Comparison of ENCODE assay signal across 24 cellular contexts in the genomic region with DNA sequence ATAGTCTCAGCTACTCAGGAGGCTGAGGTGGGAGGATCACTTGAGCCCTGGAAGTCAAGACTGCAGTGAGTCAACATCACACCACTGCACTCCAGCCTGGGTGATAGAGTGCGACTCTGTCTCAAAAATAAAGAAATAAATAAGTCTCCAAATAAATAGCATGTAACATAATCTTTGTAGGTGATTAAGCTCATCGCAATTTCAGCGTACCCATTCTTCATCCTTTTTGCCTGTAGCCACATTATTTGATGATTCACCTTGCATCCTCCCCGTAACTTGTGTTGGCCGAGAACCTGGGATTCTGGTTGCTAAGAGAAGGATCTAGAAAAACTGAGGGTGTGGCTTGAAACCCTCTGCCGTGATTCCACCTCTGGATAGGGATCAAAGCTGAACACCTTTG.
"Had no signal": no experiment of that assay in that cellular context is flagged by ENCODE, and none has a peak within 500 bp of the region (broad histone marks: within the 10 kb centered on the region; RNA-seq: fewer than 3 reads in every experiment).

No MANE protein-coding gene starts in this region.

- H3K4me3 ChIP-seq: adrenal gland, lung, pancreas, right lobe of liver, smooth muscle cell, thoracic aorta had no signal

- ATAC-seq: activated CD4-positive, CD25-positive, alpha-beta regulatory T cell treated with anti-CD3 and anti-CD28 coated beads, Interleukin-2, amount 50 U/mL, for 24 hours; activated CD8-positive, alpha-beta T cell treated with anti-CD3 and anti-CD28 coated beads, Interleukin-2, amount 10 ng/mL, durations not matched to agents 7 days and 5 days; activated naive CD4-positive, alpha-beta T cell treated with anti-CD3 and anti-CD28 coated beads, Interleukin-2, amount 50 U/mL, for 72 hours; activated T-cell treated with anti-CD3 and anti-CD28 coated beads, Interleukin-2, amount 50 U/mL, for 72 hours; effector memory CD8-positive, alpha-beta T cell; left lobe of liver; natural killer cell treated with Interleukin-12 subunit alpha and Interleukin-12 subunit beta and Interleukin-15 and Interleukin-18, amount 100 ng/mL, for 72 hours; pancreas; right lobe of liver; stimulated activated memory B cell treated with anti-CD40 and anti-IgM and Interleukin-4, amounts not matched to agents 10 μg/mL and 1 μg/mL and 100 μg/mL, for 72 hours had no signal

- H3K27me3 ChIP-seq: adrenal gland, neutrophil, pancreas, right lobe of liver had no signal

- H3K4me1 ChIP-seq: adrenal gland, pancreas, right lobe of liver had no signal

- H3K9me3 ChIP-seq: adrenal gland, neutrophil, pancreas, right lobe of liver, thoracic aorta had no signal

- H3K27ac ChIP-seq: adrenal gland, neutrophil, pancreas, right lobe of liver, thoracic aorta had no signal

- DNase-seq: activated CD4-positive, alpha-beta T cell treated with anti-CD3 and anti-CD28 coated beads, Interleukin-2, amount 10 ng/mL, durations not matched to agents 7 days and 5 days; activated CD8-positive, alpha-beta T cell treated with anti-CD3 and anti-CD28 coated beads, Interleukin-2, amount 10 ng/mL, durations not matched to agents 7 days and 5 days; activated gamma-delta T cell treated with Interleukin-2 at 50 U/mL for 16 hours; activated T-cell treated with anti-CD3 and anti-CD28 coated beads, Interleukin-2, amount 50 U/mL, for 72 hours; adrenal gland; caudate nucleus; effector memory CD8-positive, alpha-beta T cell; foreskin melanocyte; hypothalamus; islet precursor cell; pancreas; right lobe of liver; stimulated activated CD4-positive, alpha-beta T cell treated with anti-CD3 and anti-CD28 coated beads, Interleukin-4, amount 100 ng/mL, for 4 hours; T-helper 1 cell; T-helper 9 cell had no signal

- H3K36me3 ChIP-seq: adrenal gland, neutrophil, pancreas, right lobe of liver, thoracic aorta had no signal
